Comparison of ENCODE assay signal across 26 cellular contexts in genomic region chr3:176951586-176952292, GRCh38.
DNase-seq lines count a peak whose midpoint lies in the region; ATAC-seq and TF ChIP-seq lines count a peak whose summit lies in the region.
"Had no signal": no experiment of that assay in that cellular context is flagged by ENCODE, and none has a peak within 500 bp of the region (broad histone marks: within the 10 kb centered on the region; RNA-seq: fewer than 3 reads in every experiment).

No MANE protein-coding gene starts in this region.

- H3K4me1 Mint-ChIP-seq in nephron progenitor cell = peaks cover 64% of the 10 kb centered on the region
- H3K4me1 Mint-ChIP-seq: activated CD4-positive, alpha-beta T cell treated with anti-CD3 and anti-CD28 coated beads, Interleukin-2, amount 10 ng/mL, durations not matched to agents 7 days and 5 days; activated CD8-positive, alpha-beta memory T cell treated with anti-CD3 and anti-CD28 coated beads, Interleukin-2, amount 10 ng/mL, durations not matched to agents 7 days and 5 days; B cell; neural crest cell; stimulated activated memory B cell treated with anti-CD40 and anti-IgM and Interleukin-4, amounts not matched to agents 10 μg/mL and 1 μg/mL and 100 μg/mL, for 72 hours had no signal

- H3K27me3 ChIP-seq in heart right ventricle = no peaks in the 10 kb centered on the region
- H3K27me3 ChIP-seq in right lobe of liver = no peaks in the 10 kb centered on the region
- H3K27me3 ChIP-seq: adrenal gland had no signal

- no peaks in the 10 kb centered on the region for H3K27me3 Mint-ChIP-seq in nephron progenitor cell (ENCODE audit: low read depth, poor library complexity)
- H3K27me3 Mint-ChIP-seq: activated CD4-positive, alpha-beta T cell treated with anti-CD3 and anti-CD28 coated beads, Interleukin-2, amount 10 ng/mL, durations not matched to agents 7 days and 5 days; activated CD8-positive, alpha-beta memory T cell treated with anti-CD3 and anti-CD28 coated beads, Interleukin-2, amount 10 ng/mL, durations not matched to agents 7 days and 5 days; B cell had no signal

- TF ChIP-seq POLR2A in right lobe of liver (IDR thresholded peaks at IDR 0.05) = no peak

- WGBS in heart right ventricle, 2 donors = 72 to 73% methylated on average over 10 of the region's 10 CpGs
- WGBS in right lobe of liver (ENCODE audit: insufficient coverage, low coverage, low lambda C conversion rate, missing lambda C conversion rate) = 64% methylated on average over 10 of the region's 10 CpGs

- DNase-seq in heart right ventricle = no peak
- DNase-seq in Right ventricle myocardium inferior (ENCODE audit: missing footprints) = no peak
- DNase-seq in choroid plexus epithelial cell (ENCODE audit: low read depth) = peak; percentile 44
- no peak for DNase-seq in nephron progenitor cell
- DNase-seq in inferior parietal cortex (ENCODE audit: extremely low spot score) = no peak
- no peak for DNase-seq in right lobe of liver
- DNase-seq in stimulated activated CD4-positive, alpha-beta T cell treated with anti-CD3 and anti-CD28 coated beads, Interleukin-15, amount 100 ng/mL, for 24 hours = no peak
- DNase-seq: activated CD4-positive, alpha-beta T cell treated with anti-CD3 and anti-CD28 coated beads, Interleukin-2, amount 10 ng/mL, durations not matched to agents 7 days and 5 days; activated CD8-positive, alpha-beta memory T cell treated with anti-CD3 and anti-CD28 coated beads, Interleukin-2, amount 10 ng/mL, durations not matched to agents 7 days and 5 days; activated T-cell treated with anti-CD3 and anti-CD28 coated beads, Interleukin-2, amount 50 U/mL, for 48 hours; adrenal gland; glutamatergic neuron; H9; mammary epithelial cell; NCI-H1048; NCI-H1694 treated with DMSO at 0.1 percent for 48 hours; NCI-H524 treated with DMSO at 0.1 percent for 48 hours; NK-92 treated with Interleukin-12 subunit alpha and Interleukin-12 subunit beta, amount 100 ng/mL, for 24 hours; SHP77; stimulated activated CD4-positive, alpha-beta T cell treated with anti-CD3 and anti-CD28 coated beads, Interleukin-4, amount 100 ng/mL, for 4 hours; T1000; WERI-Rb-1 had no signal

- no peak for ATAC-seq in heart right ventricle
- no peak for ATAC-seq in Right ventricle myocardium inferior
- ATAC-seq in GM19395 (IDR thresholded peaks at IDR 0.05; ENCODE audit: unreplicated experiment) = no peak
- no peak for ATAC-seq in right lobe of liver
- ATAC-seq: activated CD8-positive, alpha-beta memory T cell treated with anti-CD3 and anti-CD28 coated beads, Interleukin-2, amount 10 ng/mL, durations not matched to agents 7 days and 5 days; stimulated activated memory B cell treated with anti-CD40 and anti-IgM and Interleukin-4, amounts not matched to agents 10 μg/mL and 1 μg/mL and 100 μg/mL, for 72 hours had no signal

- H3K4me3 Mint-ChIP-seq in nephron progenitor cell = no peak overlapping the region
- H3K4me3 Mint-ChIP-seq: activated CD4-positive, alpha-beta T cell treated with anti-CD3 and anti-CD28 coated beads, Interleukin-2, amount 10 ng/mL, durations not matched to agents 7 days and 5 days; activated CD8-positive, alpha-beta memory T cell treated with anti-CD3 and anti-CD28 coated beads, Interleukin-2, amount 10 ng/mL, durations not matched to agents 7 days and 5 days; B cell; H9; neural crest cell; stimulated activated memory B cell treated with anti-CD40 and anti-IgM and Interleukin-4, amounts not matched to agents 10 μg/mL and 1 μg/mL and 100 μg/mL, for 72 hours had no signal

- peak overlapping the region; percentile 17 for H3K27ac Mint-ChIP-seq in nephron progenitor cell
- H3K27ac Mint-ChIP-seq: activated CD4-positive, alpha-beta T cell treated with anti-CD3 and anti-CD28 coated beads, Interleukin-2, amount 10 ng/mL, durations not matched to agents 7 days and 5 days; activated CD8-positive, alpha-beta memory T cell treated with anti-CD3 and anti-CD28 coated beads, Interleukin-2, amount 10 ng/mL, durations not matched to agents 7 days and 5 days; B cell; stimulated activated memory B cell treated with anti-CD40 and anti-IgM and Interleukin-4, amounts not matched to agents 10 μg/mL and 1 μg/mL and 100 μg/mL, for 72 hours had no signal

- H3K9me3 ChIP-seq in heart right ventricle (no peaks in the 10 kb centered on the region), right lobe of liver (no peaks in the 10 kb centered on the region)
- H3K9me3 ChIP-seq: adrenal gland had no signal

- H3K4me1 ChIP-seq in heart right ventricle = peaks cover 0 to 40% (median 20%) of the 10 kb centered on the region in 9 donors
- peaks cover 0 to 13% (median 6%) of the 10 kb centered on the region in 4 donors for H3K4me1 ChIP-seq in right lobe of liver

- H3K27ac ChIP-seq in heart right ventricle = peak overlapping the region in 8 of 10 donors; percentile 27 to 76 (median 63)
- H3K27ac ChIP-seq in right lobe of liver = no peak overlapping the region
- H3K27ac ChIP-seq: adrenal gland, WERI-Rb-1 had no signal

- H3K4me3 ChIP-seq in heart right ventricle (no peak overlapping the region), choroid plexus epithelial cell (ENCODE audit: low read depth, low read length) (no peak overlapping the region), right lobe of liver (no peak overlapping the region)
- H3K4me3 ChIP-seq: adrenal gland had no signal

- H3K36me3 ChIP-seq in heart right ventricle (no peaks in the 10 kb centered on the region), right lobe of liver (no peaks in the 10 kb centered on the region)
- H3K36me3 ChIP-seq: adrenal gland, WERI-Rb-1 had no signal

- intact Hi-C loops in heart right ventricle (cut with DNase I) (loop anchor here in 1 of 10 donors (10.0 kb wide), 1 partner anchor 243 kb away; the partner anchor contains the start of gene TBL1XR1), Right ventricle myocardium inferior (cut with DNase I) (loop anchor here (10.0 kb wide), 1 partner anchor 243 kb away; the partner anchor contains the start of gene TBL1XR1), right lobe of liver (cut with DNase I) (no loop called here)

- no peaks in the 10 kb centered on the region for H3K9me3 Mint-ChIP-seq in nephron progenitor cell
- H3K9me3 Mint-ChIP-seq: activated CD4-positive, alpha-beta T cell treated with anti-CD3 and anti-CD28 coated beads, Interleukin-2, amount 10 ng/mL, durations not matched to agents 7 days and 5 days; H9; neural crest cell; stimulated activated memory B cell treated with anti-CD40 and anti-IgM and Interleukin-4, amounts not matched to agents 10 μg/mL and 1 μg/mL and 100 μg/mL, for 72 hours had no signal

- H3K36me3 Mint-ChIP-seq in nephron progenitor cell (ENCODE audit: low read depth) = no peaks in the 10 kb centered on the region
- H3K36me3 Mint-ChIP-seq: activated CD8-positive, alpha-beta memory T cell treated with anti-CD3 and anti-CD28 coated beads, Interleukin-2, amount 10 ng/mL, durations not matched to agents 7 days and 5 days; stimulated activated memory B cell treated with anti-CD40 and anti-IgM and Interleukin-4, amounts not matched to agents 10 μg/mL and 1 μg/mL and 100 μg/mL, for 72 hours had no signal

- TF ChIP-seq CTCF in heart right ventricle (IDR thresholded peaks at IDR 0.05) (no peak), choroid plexus epithelial cell (conservative IDR thresholded peaks at IDR 0.05; ENCODE audit: low read depth, low read length) (no peak), nephron progenitor cell (IDR thresholded peaks at IDR 0.05) (no peak), right lobe of liver (IDR thresholded peaks at IDR 0.05) (no peak)

Comparison
In these comparisons a context has a peak if more than half of its experiments do, and no peak if none do; other contexts are left out.
1. H3K27ac ChIP-seq: peak in heart right ventricle (8 of 10); none in right lobe of liver (0 of 3).